ENCODE assay signal across 17 cellular contexts in the genomic region with DNA sequence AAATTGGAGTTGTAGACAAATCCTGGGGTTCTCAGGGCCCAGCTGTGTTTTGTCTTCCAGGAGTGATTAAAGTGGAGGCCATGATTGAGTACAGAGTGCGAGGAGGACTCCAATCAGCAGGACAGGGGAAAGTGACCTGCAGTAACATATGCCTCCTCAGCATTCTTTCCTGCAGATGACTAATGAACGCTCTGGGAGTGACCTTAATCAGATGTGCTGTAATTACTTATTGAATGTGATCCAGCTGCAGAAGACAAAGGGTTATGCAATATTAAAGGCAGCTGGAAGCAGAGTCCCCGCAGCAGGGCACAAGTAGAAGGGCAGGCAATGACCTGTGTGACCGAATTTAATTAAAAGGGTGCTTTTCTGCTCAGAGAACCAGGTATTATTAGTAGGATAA.
DNase-seq lines count a peak whose midpoint lies in the region; ATAC-seq lines count a peak whose summit lies in the region.
"Had no signal": no experiment of that assay in that cellular context is flagged by ENCODE, and none has a peak within 500 bp of the region (broad histone marks: within the 10 kb centered on the region; RNA-seq: fewer than 3 reads in every experiment).

No MANE protein-coding gene starts in this region.

- no peak overlapping the region for H2AFZ ChIP-seq in GM23248

- no peaks in the 10 kb centered on the region for H3K9me3 ChIP-seq in GM23248 (ENCODE audit: low read depth)
- H3K9me3 ChIP-seq: heart right ventricle, tibial nerve had no signal

- in situ Hi-C loops in GM23248 (cut with MboI), result no loop called here

- H4K20me1 ChIP-seq in GM23248 (ENCODE audit: insufficient read depth), result 0 out of 2 replicates have a peak, but pooled peaks cover 4% of the 10 kb centered on the region

- H3K27ac ChIP-seq in GM23248, result no peak overlapping the region
- H3K27ac ChIP-seq: heart right ventricle, tibial nerve had no signal

- H3K9me2 ChIP-seq in GM23248 (ENCODE audit: insufficient read depth), result no peaks in the 10 kb centered on the region

- no peak overlapping the region for H3K4me3 ChIP-seq in GM23248
- H3K4me3 ChIP-seq: heart right ventricle, tibial nerve had no signal

- H3F3A ChIP-seq in GM23248 (ENCODE audit: insufficient read depth), result no peaks in the 10 kb centered on the region

- no peaks in the 10 kb centered on the region for H3K36me3 ChIP-seq in GM23248 (ENCODE audit: low read depth)
- H3K36me3 ChIP-seq: heart right ventricle, tibial nerve had no signal

- ATAC-seq in esophagus mucosa (peak; percentile 83), GM21360 (IDR thresholded peaks at IDR 0.05; ENCODE audit: unreplicated experiment) (no peak)
- ATAC-seq: activated CD4-positive, alpha-beta T cell treated with anti-CD3 and anti-CD28 coated beads for 36 hours; Right ventricle myocardium inferior had no signal

- no peak overlapping the region for H3K4me2 ChIP-seq in GM23248 (ENCODE audit: unreplicated experiment)

- peaks cover 8% of the 10 kb centered on the region for H3K4me1 ChIP-seq in GM23248 (ENCODE audit: insufficient read depth)
- H3K4me1 ChIP-seq: tibial nerve had no signal

- WGBS in GM23248 (ENCODE audit: low coverage in 1 of 2, low lambda C conversion rate in 2 of 2, missing lambda C conversion rate in 2 of 2), 2 experiments, result 11 to 26% methylated on average over 4 of the region's 4 CpGs

- no peaks in the 10 kb centered on the region for H3K79me2 ChIP-seq in GM23248 (ENCODE audit: insufficient read depth)

- no peak overlapping the region for H3K9ac ChIP-seq in GM23248

- peak; percentile 78 for DNase-seq in GM23248
- peak; percentile 33 for DNase-seq in NCI-H748 treated with DMSO at 0.1 percent for 48 hours (lab: John Stamatoyannopoulos, UW)
- DNase-seq in renal cortical epithelial cell (ENCODE audit: low read depth), result peak; percentile 33
- no peak for DNase-seq in nucleus accumbens (lab: John Stamatoyannopoulos, UW)
- no peak for DNase-seq in NCI-H2081 treated with DMSO at 0.1 percent for 48 hours (lab: John Stamatoyannopoulos, UW)
- DNase-seq: activated CD4-positive, alpha-beta T cell treated with anti-CD3 and anti-CD28 coated beads for 36 hours; CD8-positive, alpha-beta memory T cell; central memory CD4-positive, alpha-beta T cell; heart right ventricle; naive B cell; NCI-H1092; NCI-H526 treated with DMSO at 0.1 percent for 48 hours; stimulated activated CD4-positive, alpha-beta T cell treated with anti-CD3 and anti-CD28 coated beads, Interleukin-2, amount 100 ng/mL, for 48 hours had no signal

- 0 out of 2 replicates have a peak, but pooled peaks cover 3% of the 10 kb centered on the region for H3K27me3 ChIP-seq in GM23248 (replicated peaks; ENCODE audit: insufficient read depth)
- H3K27me3 ChIP-seq: heart right ventricle, tibial nerve had no signal

Comparison
In these comparisons a context has a peak if more than half of its experiments do, and no peak if none do; other contexts are left out.
1. DNase-seq: peak in GM23248 (single experiment), NCI-H748 treated with DMSO at 0.1 percent for 48 hours (single experiment) and renal cortical epithelial cell (single experiment); none in nucleus accumbens (0 of 56) and NCI-H2081 treated with DMSO at 0.1 percent for 48 hours (single experiment).